Comparison of ENCODE assay signal across 32 cellular contexts in the genomic region with DNA sequence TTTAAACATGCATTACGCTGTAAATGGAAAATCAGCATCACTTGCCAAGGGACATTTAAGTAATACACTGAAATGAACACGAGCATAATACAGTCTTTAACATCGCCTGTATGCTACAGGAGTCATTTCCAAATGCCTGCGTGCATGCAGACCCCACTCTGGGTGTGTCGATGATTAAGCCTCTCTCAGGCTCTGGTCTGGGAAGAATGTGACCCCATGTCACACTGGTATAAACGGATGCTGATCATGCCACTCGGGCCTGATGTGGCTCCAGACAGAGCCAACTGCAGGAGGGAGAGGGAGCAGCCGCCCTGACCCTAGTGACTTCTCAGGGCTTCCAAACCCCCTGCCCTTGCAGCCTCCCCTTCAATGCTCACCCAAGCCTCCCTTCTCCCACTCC. TPM values are rescaled to one million over a fixed set of nuclear protein-coding genes. Genes with fewer than 3 reads are reported as not detected.
DNase-seq lines count a peak whose midpoint lies in the region; ATAC-seq, FAIRE-seq and TF ChIP-seq lines count a peak whose summit lies in the region.
"Had no signal": no experiment of that assay in that cellular context is flagged by ENCODE, and none has a peak within 500 bp of the region (broad histone marks: within the 10 kb centered on the region; RNA-seq: fewer than 3 reads in every experiment).

No MANE protein-coding gene starts in this region.

- no peaks in the 10 kb centered on the region for H3K36me3 Mint-ChIP-seq in astrocyte (ENCODE audit: low read depth, unreplicated experiment)
- no peaks in the 10 kb centered on the region for H3K36me3 Mint-ChIP-seq in activated CD8-positive, alpha-beta T cell treated with anti-CD3 and anti-CD28 coated beads, Interleukin-2, amount 10 ng/mL, durations not matched to agents 7 days and 5 days (ENCODE audit: low read depth)
- H3K36me3 Mint-ChIP-seq: activated naive CD8-positive, alpha-beta T cell had no signal

- peaks cover 3% of the 10 kb centered on the region for H3K79me1 ChIP-seq in neuronal stem cell (ENCODE audit: low read depth, low read length)

- H3K79me2 ChIP-seq in astrocyte (ENCODE audit: insufficient read depth, low read length): peaks cover 8% of the 10 kb centered on the region

- no peaks in the 10 kb centered on the region for H3K36me3 ChIP-seq in astrocyte (ENCODE audit: insufficient read depth, low read length)
- H3K36me3 ChIP-seq in left ventricle myocardium inferior: peaks cover 11% of the 10 kb centered on the region
- H3K36me3 ChIP-seq in neuronal stem cell (replicated peaks in 1 of 2; ENCODE audit: control insufficient read depth in 2 of 2, insufficient read depth in 2 of 2, low read length in 2 of 2): no peaks in the 10 kb centered on the region
- H3K36me3 ChIP-seq in upper lobe of left lung: peaks cover 0 to 10% (median 4%) of the 10 kb centered on the region in 4 donors
- H3K36me3 ChIP-seq: BLaER1 treated with 17β-estradiol and CSF1 and Interleukin-3, amounts not matched to agents 10 nM and 100 nM; gastrocnemius medialis; HAP-1; right lobe of liver had no signal

- no peak overlapping the region for H2AK5ac ChIP-seq in neuronal stem cell (ENCODE audit: low read depth, low read length)

- H3K4me3 ChIP-seq in astrocyte (ENCODE audit: insufficient read depth, low read depth, low read length) (no peak overlapping the region), left ventricle myocardium inferior (peak overlapping the region; percentile 9), neuronal stem cell (ENCODE audit: low read length in 2 of 2) (no peak overlapping the region), upper lobe of left lung (peak overlapping the region in 1 of 4 donors; percentile 5)
- H3K4me3 ChIP-seq: BLaER1 treated with 17β-estradiol and CSF1 and Interleukin-3, amounts not matched to agents 10 nM and 100 nM; esophagus squamous epithelium; gastrocnemius medialis; HAP-1; K562; right lobe of liver; testis had no signal

- no peak overlapping the region for H3K4ac ChIP-seq in neuronal stem cell (ENCODE audit: low read length)

- no peaks in the 10 kb centered on the region for H3K27me3 ChIP-seq in astrocyte (ENCODE audit: insufficient read depth, low read length)
- H3K27me3 ChIP-seq in left ventricle myocardium inferior (ENCODE audit: low read depth): no peaks in the 10 kb centered on the region
- no peaks in the 10 kb centered on the region for H3K27me3 ChIP-seq in neuronal stem cell (ENCODE audit: control insufficient read depth in 3 of 3, insufficient read depth in 3 of 3, low read depth in 1 of 3, low read length in 3 of 3)
- no peaks in the 10 kb centered on the region for H3K27me3 ChIP-seq in upper lobe of left lung
- H3K27me3 ChIP-seq: BLaER1 treated with 17β-estradiol and CSF1 and Interleukin-3, amounts not matched to agents 10 nM and 100 nM; esophagus squamous epithelium; gastrocnemius medialis; right lobe of liver; testis had no signal

- no peak for FAIRE-seq in astrocyte (lab: Jason Lieb, UNC)
- FAIRE-seq: endometrium, K562 had no signal

- H4K20me1 ChIP-seq in astrocyte (ENCODE audit: insufficient read depth, low read length): peaks cover 6% of the 10 kb centered on the region

- ATAC-seq in upper lobe of left lung (ENCODE audit: low FRiP score in 2 of 2): peak in 1 of 2 donors; percentile 32
- no peak for ATAC-seq in activated CD8-positive, alpha-beta T cell treated with anti-CD3 and anti-CD28 coated beads, Interleukin-2, amount 10 ng/mL, durations not matched to agents 7 days and 5 days
- ATAC-seq: gastrocnemius medialis, K562, T-helper 17 cell had no signal

- peak overlapping the region; percentile 40 for H3K4me2 ChIP-seq in astrocyte (ENCODE audit: low read length)
- H3K4me2 ChIP-seq in neuronal stem cell (ENCODE audit: insufficient read depth, low read length, poor library complexity, severe bottlenecking): no peak overlapping the region
- H3K4me2 ChIP-seq: BLaER1 treated with 17β-estradiol and CSF1 and Interleukin-3, amounts not matched to agents 10 nM and 100 nM; SK-N-SH had no signal

- TF ChIP-seq CTCF in astrocyte (IDR thresholded peaks at IDR 0.05; ENCODE audit: insufficient read depth, low read depth, low read length): no peak
- TF ChIP-seq CTCF in left ventricle myocardium inferior (IDR thresholded peaks at IDR 0.05; ENCODE audit: borderline replicate concordance): no peak
- no peak for TF ChIP-seq CTCF in upper lobe of left lung (IDR thresholded peaks at IDR 0.05)

- peak; percentile 64 for DNase-seq in astrocyte (ENCODE audit: low read depth)
- no peak for DNase-seq in left ventricle myocardium inferior
- no peak for DNase-seq in neuronal stem cell (ENCODE audit: low spot score)
- no peak for DNase-seq in upper lobe of left lung
- DNase-seq in SIG-M5 treated with dmso at 0.1 percent for 504 hours (lab: John Stamatoyannopoulos, UW; ENCODE audit: unreplicated experiment): no peak
- DNase-seq in activated CD8-positive, alpha-beta T cell treated with anti-CD3 and anti-CD28 coated beads, Interleukin-2, amount 10 ng/mL, durations not matched to agents 7 days and 5 days: no peak
- no peak for DNase-seq in stimulated activated CD4-positive, alpha-beta T cell treated with anti-CD3 and anti-CD28 coated beads, Interleukin-4, amount 100 ng/mL, for 24 hours
- DNase-seq: activated CD4-positive, alpha-beta memory T cell treated with anti-CD3 and anti-CD28 coated beads, Interleukin-2, amount 10 ng/mL, durations not matched to agents 7 days and 5 days; activated CD4-positive, CD25-positive, alpha-beta regulatory T cell treated with anti-CD3 and anti-CD28 coated beads, Interleukin-2, amount 50 U/mL, for 72 hours; anterior cingulate cortex; COR-L47; esophagus squamous epithelium; gastrocnemius medialis; GF-D8; NCI-H1436 treated with DMSO at 0.1 percent for 48 hours; NCI-H2107; NCI-H446 treated with DMSO at 0.1 percent for 48 hours; nephron progenitor cell; right lobe of liver; SK-N-SH; stimulated activated CD4-positive, alpha-beta T cell treated with anti-CD3 and anti-CD28 coated beads, Interleukin-15, amount 100 ng/mL, for 24 hours; stimulated activated naive CD4-positive, alpha-beta T cell treated with Interleukin-2 at 50 U/mL for 16 hours; T-helper 17 cell; testis had no signal

- no peak overlapping the region for H3K4me3 Mint-ChIP-seq in astrocyte (ENCODE audit: unreplicated experiment)
- H3K4me3 Mint-ChIP-seq in activated CD8-positive, alpha-beta T cell treated with anti-CD3 and anti-CD28 coated beads, Interleukin-2, amount 10 ng/mL, durations not matched to agents 7 days and 5 days: no peak overlapping the region
- H3K4me3 Mint-ChIP-seq: activated CD4-positive, alpha-beta memory T cell treated with anti-CD3 and anti-CD28 coated beads, Interleukin-2, amount 10 ng/mL, durations not matched to agents 7 days and 5 days; activated naive CD8-positive, alpha-beta T cell; central memory CD8-positive, alpha-beta T cell; nephron progenitor cell; T-helper 17 cell had no signal

- H3K27me3 Mint-ChIP-seq in astrocyte (ENCODE audit: low read depth, unreplicated experiment): peaks cover 4% of the 10 kb centered on the region
- peaks cover 4% of the 10 kb centered on the region for H3K27me3 Mint-ChIP-seq in activated CD8-positive, alpha-beta T cell treated with anti-CD3 and anti-CD28 coated beads, Interleukin-2, amount 10 ng/mL, durations not matched to agents 7 days and 5 days (ENCODE audit: low read depth)
- H3K27me3 Mint-ChIP-seq: activated naive CD8-positive, alpha-beta T cell had no signal

- peak overlapping the region; percentile 21 for H3K18ac ChIP-seq in neuronal stem cell (ENCODE audit: low read length)

- peaks cover 13% of the 10 kb centered on the region for H3K4me1 ChIP-seq in astrocyte (ENCODE audit: insufficient read depth, low read length)
- peaks cover 100% of the 10 kb centered on the region for H3K4me1 ChIP-seq in left ventricle myocardium inferior
- H3K4me1 ChIP-seq in neuronal stem cell (ENCODE audit: control insufficient read depth in 2 of 2, insufficient read depth in 1 of 2, low read depth in 1 of 2, low read length in 2 of 2): no peaks in the 10 kb centered on the region
- H3K4me1 ChIP-seq in upper lobe of left lung: peaks cover 32 to 57% (median 39%) of the 10 kb centered on the region in 4 donors
- H3K4me1 ChIP-seq: HAP-1, right lobe of liver had no signal

- no peaks in the 10 kb centered on the region for H3K9me3 ChIP-seq in astrocyte (ENCODE audit: insufficient read depth, low read depth, low read length)
- peaks cover 4% of the 10 kb centered on the region for H3K9me3 ChIP-seq in left ventricle myocardium inferior (replicated peaks)
- H3K9me3 ChIP-seq in neuronal stem cell (replicated peaks in 1 of 2; ENCODE audit: control insufficient read depth in 2 of 2, insufficient read depth in 1 of 2, low read depth in 1 of 2, low read length in 2 of 2): peaks cover 0 to 10% of the 10 kb centered on the region in 2 donors
- H3K9me3 ChIP-seq in upper lobe of left lung: no peaks in the 10 kb centered on the region
- H3K9me3 ChIP-seq: esophagus squamous epithelium, gastrocnemius medialis, HAP-1, right lobe of liver, SK-N-SH, testis had no signal

- H3K9me3 Mint-ChIP-seq in astrocyte (ENCODE audit: unreplicated experiment): peaks cover 12% of the 10 kb centered on the region
- no peaks in the 10 kb centered on the region for H3K9me3 Mint-ChIP-seq in activated CD8-positive, alpha-beta T cell treated with anti-CD3 and anti-CD28 coated beads, Interleukin-2, amount 10 ng/mL, durations not matched to agents 7 days and 5 days (ENCODE audit: insufficient read depth)
- H3K9me3 Mint-ChIP-seq: activated CD4-positive, alpha-beta memory T cell treated with anti-CD3 and anti-CD28 coated beads, Interleukin-2, amount 10 ng/mL, durations not matched to agents 7 days and 5 days; central memory CD8-positive, alpha-beta T cell had no signal

- no peak overlapping the region for H3K23ac ChIP-seq in neuronal stem cell (ENCODE audit: low read depth, low read length, poor library complexity)

- POLR2A ChIA-PET in activated CD8-positive, alpha-beta T cell treated with anti-CD3 and anti-CD28 coated beads, Interleukin-2, amount 10 ng/mL, durations not matched to agents 7 days and 5 days (lab: Charles Lee): no interaction called here

- peaks cover 3% of the 10 kb centered on the region for H3K4me1 Mint-ChIP-seq in astrocyte (ENCODE audit: low read depth, unreplicated experiment)
- no peaks in the 10 kb centered on the region for H3K4me1 Mint-ChIP-seq in activated CD8-positive, alpha-beta T cell treated with anti-CD3 and anti-CD28 coated beads, Interleukin-2, amount 10 ng/mL, durations not matched to agents 7 days and 5 days (ENCODE audit: low read depth)
- H3K4me1 Mint-ChIP-seq: activated CD4-positive, alpha-beta memory T cell treated with anti-CD3 and anti-CD28 coated beads, Interleukin-2, amount 10 ng/mL, durations not matched to agents 7 days and 5 days; central memory CD8-positive, alpha-beta T cell; nephron progenitor cell; T-helper 17 cell had no signal

- H3K27ac ChIP-seq in astrocyte (ENCODE audit: low read depth, low read length) (no peak overlapping the region), left ventricle myocardium inferior (replicated peaks) (peak overlapping the region; percentile 97), neuronal stem cell (replicated peaks; ENCODE audit: low read length) (no peak overlapping the region), upper lobe of left lung (peak overlapping the region; percentile 31 to 64 (median 58))
- H3K27ac ChIP-seq: BLaER1 treated with 17β-estradiol and CSF1 and Interleukin-3, amounts not matched to agents 10 nM and 100 nM; parathyroid adenoma; right lobe of liver; RWPE1; testis had no signal

- CTCF ChIA-PET in activated CD8-positive, alpha-beta T cell treated with anti-CD3 and anti-CD28 coated beads, Interleukin-2, amount 10 ng/mL, durations not matched to agents 7 days and 5 days (lab: Charles Lee): no interaction called here

- H2AFZ ChIP-seq in astrocyte (ENCODE audit: low read depth, low read length) (no peak overlapping the region), neuronal stem cell (ENCODE audit: low read length) (no peak overlapping the region)
- H2AFZ ChIP-seq: parathyroid adenoma had no signal

- no peak overlapping the region for H3K9ac ChIP-seq in astrocyte (ENCODE audit: low read length)
- H3K9ac ChIP-seq in neuronal stem cell (ENCODE audit: low read depth, low read length, poor library complexity): no peak overlapping the region
- H3K9ac ChIP-seq: BLaER1 treated with 17β-estradiol and CSF1 and Interleukin-3, amounts not matched to agents 10 nM and 100 nM; parathyroid adenoma; SK-N-SH had no signal

- no peak overlapping the region for H2BK12ac ChIP-seq in neuronal stem cell (ENCODE audit: low read length)

- no peak overlapping the region for H2BK5ac ChIP-seq in neuronal stem cell (ENCODE audit: low read length)

- no peak for TF ChIP-seq POLR2A in upper lobe of left lung (IDR thresholded peaks at IDR 0.05)

- H3K27ac Mint-ChIP-seq in astrocyte (ENCODE audit: unreplicated experiment): no peak overlapping the region
- H3K27ac Mint-ChIP-seq in activated CD8-positive, alpha-beta T cell treated with anti-CD3 and anti-CD28 coated beads, Interleukin-2, amount 10 ng/mL, durations not matched to agents 7 days and 5 days: no peak overlapping the region
- H3K27ac Mint-ChIP-seq: activated CD4-positive, alpha-beta memory T cell treated with anti-CD3 and anti-CD28 coated beads, Interleukin-2, amount 10 ng/mL, durations not matched to agents 7 days and 5 days; activated naive CD8-positive, alpha-beta T cell; nephron progenitor cell; T-helper 17 cell had no signal

- no peak overlapping the region for H2BK120ac ChIP-seq in neuronal stem cell (ENCODE audit: low read depth, low read length)

- no peak overlapping the region for H2BK15ac ChIP-seq in neuronal stem cell (ENCODE audit: low read length)

- no peak overlapping the region for H3K14ac ChIP-seq in neuronal stem cell (ENCODE audit: low read length)

- H4K91ac ChIP-seq in neuronal stem cell (ENCODE audit: low read depth, low read length, poor library complexity): no peak overlapping the region

- no peak for TF ChIP-seq EP300 in upper lobe of left lung (IDR thresholded peaks at IDR 0.05)

- intact Hi-C loops in left ventricle myocardium inferior (cut with micrococcal nuclease): no loop called here

- WGBS in neuronal stem cell (ENCODE audit: extremely low coverage in 2 of 2, insufficient read length in 2 of 2, insufficient replicate concordance in 1 of 2), 2 donors: no CpG with 5 or more reads among the region's 8 CpGs
- 58 to 67% methylated on average over 2 to 7 of the region's 8 CpGs for WGBS in upper lobe of left lung, 2 donors

- H4K8ac ChIP-seq in neuronal stem cell (ENCODE audit: low read depth, low read length): no peak overlapping the region

RNA-seq across cellular contexts. Expression of a gene that starts 10.8 kb away (rescaled TPM):
- total RNA-seq in astrocyte (1.7 and 2.3 TPM in 2 replicates), left ventricle myocardium inferior (60.5 TPM), upper lobe of left lung (1,000 to 10,000 TPM in 1 of 6 donors, 100 to 1,000 TPM in 5; 261 to 1,020 (median 640) TPM)
- polyA plus RNA-seq in neuronal stem cell (2013, experiment 1 of 2): 22.1 TPM
- 23.3 TPM for polyA plus RNA-seq in neuronal stem cell (2013, experiment 2 of 2)
- not detected for total RNA-seq in activated CD8-positive, alpha-beta T cell treated with anti-CD3 and anti-CD28 coated beads, Interleukin-2, amount 10 ng/mL, durations not matched to agents 7 days and 5 days
- total RNA-seq: activated CD4-positive, alpha-beta memory T cell treated with anti-CD3 and anti-CD28 coated beads, Interleukin-2, amount 10 ng/mL, durations not matched to agents 7 days and 5 days; T-helper 17 cell had no signal

Comparison
In these comparisons a context has a peak if more than half of its experiments do, and no peak if none do; other contexts are left out.
1. H3K27ac ChIP-seq: peak in left ventricle myocardium inferior (single experiment) and upper lobe of left lung (4 of 4); none in astrocyte (single experiment) and neuronal stem cell (single experiment).
2. RNA of a gene that starts 10.8 kb away (total RNA-seq): 261 to 1,020 TPM in upper lobe of left lung and 60.5 TPM in left ventricle myocardium inferior (single experiment); 1.7 to 2.3 TPM in astrocyte and not detected in activated CD8-positive, alpha-beta T cell treated with anti-CD3 and anti-CD28 coated beads, Interleukin-2, amount 10 ng/mL, durations not matched to agents 7 days and 5 days; every median in the first group is over 10 times any median in the second.